In genomic region chr7:131607291-131608111, GRCh38 we compare ENCODE assay signal across 24 cellular contexts. TPM values are rescaled to one million over a fixed set of nuclear protein-coding genes. Genes with fewer than 3 reads are reported as not detected.
A peak's percentile ranks its signal among the peaks of the same experiment; 100 is the strongest.
DNase-seq lines count a peak whose midpoint lies in the region; ATAC-seq, FAIRE-seq and TF ChIP-seq lines count a peak whose summit lies in the region.
"Had no signal": no experiment of that assay in that cellular context is flagged by ENCODE, and none has a peak within 500 bp of the region (broad histone marks: within the 10 kb centered on the region; RNA-seq: fewer than 3 reads in every experiment).

No MANE protein-coding gene starts in this region.

- TF ChIP-seq POLR2A in K562 (conservative IDR thresholded peaks at IDR 0.05) (no peak), esophagus muscularis mucosa (IDR thresholded peaks at IDR 0.05; ENCODE audit: low read depth) (no peak)

- no peaks in the 10 kb centered on the region for H3K9me1 ChIP-seq in K562 (ENCODE audit: control insufficient read depth, insufficient read depth, low read length)

- H3K27me3 Mint-ChIP-seq in chondrocyte (ENCODE audit: low read depth), result peaks cover 21% of the 10 kb centered on the region
- peaks cover 11% of the 10 kb centered on the region for H3K27me3 Mint-ChIP-seq in activated CD4-positive, alpha-beta T cell treated with anti-CD3 and anti-CD28 coated beads for 36 hours

- H3K27ac ChIP-seq in HUES48 (ENCODE audit: low read depth, low read length) (peak overlapping the region; percentile 98), K562 (ENCODE audit: extremely low read depth, low read depth, low read length) (no peak overlapping the region), esophagus muscularis mucosa (replicated peaks in 1 of 4) (no peak overlapping the region)
- H3K27ac ChIP-seq: HL-60, KMS-11, parathyroid adenoma had no signal

- TF ChIP-seq RAD21 in K562 (CRISPR knock-in tag; conservative IDR thresholded peaks at IDR 0.05 in 1 of 2, IDR thresholded peaks at IDR 0.05 in 1 of 2), result no peak

- no TSS peak for BruUV-seq in K562 (replicated peaks; lab: Mats Ljungman, UMichigan)

- no peaks in the 10 kb centered on the region for H3K79me2 ChIP-seq in K562 (ENCODE audit: control insufficient read depth, insufficient read depth, low read length)
- H3K79me2 ChIP-seq: parathyroid adenoma had no signal

- DNase-seq in K562 (ENCODE audit: extremely low read depth in 1 of 4, low spot score in 3 of 4), result no peak
- DNase-seq in islet precursor cell, result peak; percentile 79
- DNase-seq in pons (ENCODE audit: low spot score), result peak; percentile 88
- DNase-seq in chondrocyte (ENCODE audit: low spot score), result no peak
- DNase-seq in activated CD4-positive, alpha-beta T cell treated with anti-CD3 and anti-CD28 coated beads for 36 hours, result no peak
- DNase-seq in NCI-H146 treated with DMSO at 0.1 percent for 48 hours (lab: John Stamatoyannopoulos, UW; ENCODE audit: unreplicated experiment), result no peak
- no peak for DNase-seq in esophagus muscularis mucosa (ENCODE audit: extremely low spot score)
- DNase-seq: CD8-positive, alpha-beta T cell; DND-41; effector CD8-positive, alpha-beta T cell; left cardiac atrium; NCI-H2081 treated with DMSO at 0.1 percent for 48 hours; NCI-H526; small intestine; stimulated activated CD4-positive, alpha-beta T cell treated with anti-CD3 and anti-CD28 coated beads, Interleukin-4, amount 100 ng/mL, for 1 hour; uterus had no signal

- H3K4me2 ChIP-seq in K562 (ENCODE audit: insufficient read depth, low read length), result no peak overlapping the region
- H3K4me2 ChIP-seq: KMS-11 had no signal

- ATAC-seq in K562, result no peak
- ATAC-seq in activated CD4-positive, alpha-beta T cell treated with anti-CD3 and anti-CD28 coated beads for 36 hours, result no peak
- ATAC-seq: activated CD4-positive, CD25-positive, alpha-beta regulatory T cell treated with anti-CD3 and anti-CD28 coated beads, Interleukin-2, amount 50 U/mL, for 24 hours; CD8-positive, alpha-beta T cell; left cardiac atrium had no signal

- intact Hi-C loops in K562 (cut with micrococcal nuclease) (no loop called here), esophagus muscularis mucosa (cut with DNase I) (no loop called here)
- intact Hi-C loops in activated CD4-positive, alpha-beta T cell treated with anti-CD3 and anti-CD28 coated beads for 36 hours (cut with DNase I, micrococcal nuclease), result no loop called here

- H3K36me3 Mint-ChIP-seq in chondrocyte (ENCODE audit: low read depth), result peaks cover 2% of the 10 kb centered on the region
- H3K36me3 Mint-ChIP-seq in activated CD4-positive, alpha-beta T cell treated with anti-CD3 and anti-CD28 coated beads for 36 hours (ENCODE audit: low read depth), result no peaks in the 10 kb centered on the region
- H3K36me3 Mint-ChIP-seq: CD8-positive, alpha-beta T cell had no signal

- H3K4me3 ChIP-seq in HUES48 (ENCODE audit: low read depth, low read length), result no peak overlapping the region
- H3K4me3 ChIP-seq in K562, result no peak overlapping the region
- no peak overlapping the region for H3K4me3 ChIP-seq in esophagus muscularis mucosa
- H3K4me3 ChIP-seq: HAP-1, uterus had no signal

- 3% methylated on average over 21 of the region's 21 CpGs for WGBS in K562 (ENCODE audit: insufficient coverage, low coverage, missing lambda C conversion rate)
- 62% methylated on average over 15 of the region's 21 CpGs for WGBS in esophagus muscularis mucosa

- CTCF ChIA-PET in K562 (lab: Yijun Ruan, JAX; ENCODE audit: low intra/inter-chr PET ratio), result no interaction called here
- CTCF ChIA-PET in activated CD4-positive, alpha-beta T cell treated with anti-CD3 and anti-CD28 coated beads for 36 hours (lab: Charles Lee), result interaction anchor here (0.9 kb wide), 1 partner anchor 93 kb away, joined by 3 read pairs; no protein-coding TSS in a partner anchor

- no peaks in the 10 kb centered on the region for H3K9me3 Mint-ChIP-seq in chondrocyte (ENCODE audit: low read depth)
- no peaks in the 10 kb centered on the region for H3K9me3 Mint-ChIP-seq in activated CD4-positive, alpha-beta T cell treated with anti-CD3 and anti-CD28 coated beads for 36 hours (ENCODE audit: low read depth)
- H3K9me3 Mint-ChIP-seq: activated T-helper 1 cell treated with anti-CD3 and anti-CD28 coated beads, Interleukin-12 subunit alpha, Interleukin-12 subunit beta, Interleukin-2, Interleukin-4 antibody, amounts not matched to agents 30 ng/mL and 10 ng/mL and 1 ng/mL, durations not matched to agents 14 hours and 24 hours and 36 hours; CD8-positive, alpha-beta T cell had no signal

- H3K4me1 Mint-ChIP-seq in chondrocyte (ENCODE audit: low read depth), result peaks cover 16% of the 10 kb centered on the region
- no peaks in the 10 kb centered on the region for H3K4me1 Mint-ChIP-seq in activated CD4-positive, alpha-beta T cell treated with anti-CD3 and anti-CD28 coated beads for 36 hours

- H3K4me1 ChIP-seq in HUES48 (ENCODE audit: control insufficient read depth, insufficient read depth, low read length) (peaks cover 53% of the 10 kb centered on the region), K562 (replicated peaks in 1 of 2; ENCODE audit: control insufficient read depth in 2 of 2, insufficient read depth in 2 of 2, low read length in 2 of 2) (peaks cover 4 to 5% of the 10 kb centered on the region in 2 experiments; a peak in 2 of 5 replicates), esophagus muscularis mucosa (peaks cover 0 to 4% (median 0%) of the 10 kb centered on the region in 4 donors)
- H3K4me1 ChIP-seq: uterus had no signal

- H2AFZ ChIP-seq in K562 (ENCODE audit: low read depth, low read length), result no peak overlapping the region
- H2AFZ ChIP-seq: parathyroid adenoma had no signal

- no peaks in the 10 kb centered on the region for H3K36me3 ChIP-seq in HUES48 (ENCODE audit: control insufficient read depth, insufficient read depth, low read length)
- H3K36me3 ChIP-seq in K562 (ENCODE audit: control insufficient read depth, insufficient read depth, low read length), result no peaks in the 10 kb centered on the region
- H3K36me3 ChIP-seq in esophagus muscularis mucosa, result no peaks in the 10 kb centered on the region
- H3K36me3 ChIP-seq: HAP-1, uterus had no signal

- H4K20me1 ChIP-seq in K562 (replicated peaks; ENCODE audit: control insufficient read depth, insufficient read depth, low read length), result peaks cover 19% of the 10 kb centered on the region

- in situ Hi-C loops in K562 (cut with MboI), result no loop called here

- no peak overlapping the region for H3K4me3 Mint-ChIP-seq in chondrocyte (ENCODE audit: unreplicated experiment)
- no peak overlapping the region for H3K4me3 Mint-ChIP-seq in activated CD4-positive, alpha-beta T cell treated with anti-CD3 and anti-CD28 coated beads for 36 hours
- H3K4me3 Mint-ChIP-seq: activated T-helper 1 cell treated with anti-CD3 and anti-CD28 coated beads, Interleukin-12 subunit alpha, Interleukin-12 subunit beta, Interleukin-2, Interleukin-4 antibody, amounts not matched to agents 30 ng/mL and 10 ng/mL and 1 ng/mL, durations not matched to agents 14 hours and 24 hours and 36 hours; CD8-positive, alpha-beta T cell had no signal

- H3K27me3 ChIP-seq in HUES48 (ENCODE audit: control insufficient read depth, insufficient read depth, low read length), result no peaks in the 10 kb centered on the region
- peaks cover 51 to 79% of the 10 kb centered on the region in 2 experiments for H3K27me3 ChIP-seq in K562 (ENCODE audit: control insufficient read depth in 2 of 2, insufficient read depth in 2 of 2, low read length in 2 of 2)
- peaks cover 0 to 18% (median 0%) of the 10 kb centered on the region in 4 donors for H3K27me3 ChIP-seq in esophagus muscularis mucosa
- H3K27me3 ChIP-seq: uterus had no signal

- H3K9ac ChIP-seq in HUES48 (ENCODE audit: low read depth, low read length), result peak overlapping the region; percentile 52
- no peak overlapping the region for H3K9ac ChIP-seq in K562 (ENCODE audit: insufficient read depth in 1 of 2, low read depth in 2 of 2, low read length in 2 of 2)
- H3K9ac ChIP-seq: KMS-11, parathyroid adenoma had no signal

- H3K9me3 ChIP-seq in HUES48 (ENCODE audit: control insufficient read depth, insufficient read depth, low read length) (no peaks in the 10 kb centered on the region), K562 (replicated peaks; ENCODE audit: control insufficient read depth, insufficient read depth, low read depth, low read length) (no peaks in the 10 kb centered on the region), esophagus muscularis mucosa (no peaks in the 10 kb centered on the region)
- H3K9me3 ChIP-seq: HAP-1, uterus had no signal

- peak; percentile 75 for FAIRE-seq in K562 (lab: Jason Lieb, UNC)
- FAIRE-seq: GM18507, small intestine had no signal

- no peak for TF ChIP-seq EP300 in K562 (IDR thresholded peaks at IDR 0.05; ENCODE audit: low read length)
- no peak for TF ChIP-seq EP300 in esophagus muscularis mucosa (IDR thresholded peaks at IDR 0.05)

- POLR2A ChIA-PET in K562 (lab: Yijun Ruan, JAX), result interaction anchor here (0.6 to 1.0 kb wide), 2 partner anchors 8 to 21 kb away, joined by 3 to 6 read pairs; no protein-coding TSS in a partner anchor
- POLR2A ChIA-PET in activated CD4-positive, alpha-beta T cell treated with anti-CD3 and anti-CD28 coated beads for 36 hours (lab: Charles Lee), result no interaction called here

- no peak overlapping the region for H3K27ac Mint-ChIP-seq in chondrocyte (ENCODE audit: unreplicated experiment)
- no peak overlapping the region for H3K27ac Mint-ChIP-seq in activated CD4-positive, alpha-beta T cell treated with anti-CD3 and anti-CD28 coated beads for 36 hours
- H3K27ac Mint-ChIP-seq: activated T-helper 1 cell treated with anti-CD3 and anti-CD28 coated beads, Interleukin-12 subunit alpha, Interleukin-12 subunit beta, Interleukin-2, Interleukin-4 antibody, amounts not matched to agents 30 ng/mL and 10 ng/mL and 1 ng/mL, durations not matched to agents 14 hours and 24 hours and 36 hours; CD8-positive, alpha-beta T cell had no signal

- no peak for TF ChIP-seq CTCF in K562 (IDR thresholded peaks at IDR 0.05 in 2 of 3, conservative IDR thresholded peaks at IDR 0.05 in 1 of 3; ENCODE audit: insufficient read depth in 2 of 3, low read depth in 1 of 3, low read length in 3 of 3)
- no peak for TF ChIP-seq CTCF in chondrocyte (IDR thresholded peaks at IDR 0.05)
- no peak for TF ChIP-seq CTCF in esophagus muscularis mucosa (IDR thresholded peaks at IDR 0.05)

RNA-seq across cellular contexts. Expression of gene PODXL, which starts 51.1 kb away (rescaled TPM):
- total RNA-seq in K562 (2011; cell fraction: chromatin; rRNA removed; ENCODE audit: low replicate concordance), result 0.26 and 0.39 TPM in 2 replicates
- total RNA-seq in K562 (2011; cell fraction: nucleolus; rRNA removed), result 0.50 and 0.79 TPM in 2 replicates
- 0.37 and 0.76 TPM in 2 replicates for total RNA-seq in K562 (2011; cell fraction: nucleoplasm; rRNA removed)
- total RNA-seq in K562 (2014; rRNA removed) (0.05 and 0.16 TPM in 2 replicates), K562 (2014; rRNA removed; fragmentation: Illumina TruSeq; extraction: Trizol) (0.07 and 0.10 TPM in 2 replicates), K562 (2015; rRNA removed; fragmentation: Illumina TruSeq; extraction: Trizol) (0.15 and 0.18 TPM in 2 replicates), K562 (2021) (0.51 and 0.67 TPM in 2 replicates), chondrocyte (11.9 to 14.5 TPM (median 14.0 TPM) in 3 replicates), esophagus muscularis mucosa (10 to 100 TPM; 24.5 to 40.3 (median 31.3) TPM)
- polyA plus RNA-seq in K562 (2011; rRNA removed) (0.07 and 0.24 TPM in 2 replicates), K562 (2014; fragmentation: Illumina TruSeq; extraction: Trizol) (0.07 and 0.21 TPM in 2 replicates), K562 (2014; fragmentation: Nextera tagmentation; extraction: Ambion mirVana) (under 1 TPM; 0.01 to 0.03 TPM), K562 (2014; rRNA removed) (0.03 and 0.73 TPM in 2 replicates)
- 0.10 and 0.16 TPM in 2 replicates for polyA plus RNA-seq in K562 (2011; cell fraction: cytosol; rRNA removed)
- polyA plus RNA-seq in K562 (2011; cell fraction: nucleus; rRNA removed), result 0.38 and 0.45 TPM in 2 replicates
- 0.17 and 0.22 TPM in 2 replicates for polyA plus RNA-seq in K562 (2012)
- 0.24 and 0.39 TPM in 2 replicates for polyA minus RNA-seq in K562 (2011; rRNA and poly(A)+ RNA removed)
- polyA minus RNA-seq in K562 (2011; cell fraction: cytosol; rRNA and poly(A)+ RNA removed), result 1.8 and 2.1 TPM in 2 replicates
- polyA minus RNA-seq in K562 (2011; cell fraction: nucleus; rRNA and poly(A)+ RNA removed), result 0.54 and 0.56 TPM in 2 replicates
- under 1 TPM; 0.48 to 0.49 TPM for total RNA-seq in activated CD4-positive, alpha-beta T cell treated with anti-CD3 and anti-CD28 coated beads for 36 hours

Comparison
In these comparisons a context has a peak if more than half of its experiments do, and no peak if none do; other contexts are left out.
1. DNase-seq: peak in islet precursor cell (single experiment) and pons (single experiment); none in K562 (0 of 4), chondrocyte (single experiment), activated CD4-positive, alpha-beta T cell treated with anti-CD3 and anti-CD28 coated beads for 36 hours (single experiment), NCI-H146 treated with DMSO at 0.1 percent for 48 hours (single experiment) and esophagus muscularis mucosa (single experiment).